Comparison of ENCODE assay signal across 17 cellular contexts in genomic region chr5:80631277-80632259, GRCh38. TPM values are rescaled to one million over a fixed set of nuclear protein-coding genes. Genes with fewer than 3 reads are reported as not detected.
A peak's percentile ranks its signal among the peaks of the same experiment; 100 is the strongest.
DNase-seq lines count a peak whose midpoint lies in the region; ATAC-seq, FAIRE-seq and TF ChIP-seq lines count a peak whose summit lies in the region.
"Had no signal": no experiment of that assay in that cellular context is flagged by ENCODE, and none has a peak within 500 bp of the region (broad histone marks: within the 10 kb centered on the region; RNA-seq: fewer than 3 reads in every experiment).

No MANE protein-coding gene starts in this region.

- no peaks in the 10 kb centered on the region for H3K79me2 ChIP-seq in astrocyte (ENCODE audit: insufficient read depth, low read length)

- H3K36me3 Mint-ChIP-seq in astrocyte (ENCODE audit: low read depth, unreplicated experiment): no peaks in the 10 kb centered on the region

- peak; percentile 98 for ATAC-seq in left lobe of liver
- ATAC-seq: GM12878 had no signal

- H3K27me3 Mint-ChIP-seq in astrocyte (ENCODE audit: low read depth, unreplicated experiment): no peaks in the 10 kb centered on the region
- H3K27me3 Mint-ChIP-seq: CD8-positive, alpha-beta memory T cell had no signal

- H3K4me2 ChIP-seq in astrocyte (ENCODE audit: low read length): no peak overlapping the region
- H3K4me2 ChIP-seq: BLaER1 had no signal

- H3K9me3 Mint-ChIP-seq in astrocyte (ENCODE audit: unreplicated experiment): no peaks in the 10 kb centered on the region
- H3K9me3 Mint-ChIP-seq: CD8-positive, alpha-beta memory T cell; H9 had no signal

- TF ChIP-seq CTCF in astrocyte (IDR thresholded peaks at IDR 0.05; ENCODE audit: insufficient read depth, low read depth, low read length) (no peak), neutrophil (IDR thresholded peaks at IDR 0.05) (no peak), D721Med (IDR thresholded peaks at IDR 0.05; ENCODE audit: insufficient read depth, missing control alignments) (no peak), Peyer's patch (IDR thresholded peaks at IDR 0.05) (no peak)

- H3K27me3 ChIP-seq in astrocyte (ENCODE audit: insufficient read depth, low read length) (no peaks in the 10 kb centered on the region), neutrophil (no peaks in the 10 kb centered on the region), Peyer's patch (no peaks in the 10 kb centered on the region)
- H3K27me3 ChIP-seq: BLaER1 had no signal

- H3K4me3 ChIP-seq in astrocyte (ENCODE audit: insufficient read depth, low read depth, low read length) (no peak overlapping the region), neutrophil (ENCODE audit: low read depth in 1 of 2, low read length in 1 of 2) (no peak overlapping the region), Peyer's patch (no peak overlapping the region)
- H3K4me3 ChIP-seq: BLaER1, GM12878 had no signal

- peak overlapping the region; percentile 5 for H3K27ac Mint-ChIP-seq in astrocyte (ENCODE audit: unreplicated experiment)
- H3K27ac Mint-ChIP-seq: H9 had no signal

- H4K20me1 ChIP-seq in astrocyte (ENCODE audit: insufficient read depth, low read length): no peaks in the 10 kb centered on the region
- H4K20me1 ChIP-seq: BLaER1 had no signal

- no peak for TF ChIP-seq POLR2A in Peyer's patch (IDR thresholded peaks at IDR 0.05)

- no peak overlapping the region for H3K9ac ChIP-seq in astrocyte (ENCODE audit: low read length)
- H3K9ac ChIP-seq: BLaER1 had no signal

- no peak overlapping the region for H2AFZ ChIP-seq in astrocyte (ENCODE audit: low read depth, low read length)

- FAIRE-seq in astrocyte (lab: Jason Lieb, UNC) (no peak), D721Med (lab: Jason Lieb, UNC) (no peak)
- FAIRE-seq: GM12878, GM18507 had no signal

- H3K27ac ChIP-seq in astrocyte (ENCODE audit: low read depth, low read length) (no peak overlapping the region), neutrophil (peak overlapping the region; percentile 18), Peyer's patch (no peak overlapping the region)
- H3K27ac ChIP-seq: BLaER1 had no signal

- H3K36me3 ChIP-seq in astrocyte (ENCODE audit: insufficient read depth, low read length) (no peaks in the 10 kb centered on the region), neutrophil (peaks cover 20% of the 10 kb centered on the region), Peyer's patch (peaks cover 0 to 21% (median 0%) of the 10 kb centered on the region in 3 donors)

- H3K4me1 ChIP-seq in astrocyte (ENCODE audit: insufficient read depth, low read length) (no peaks in the 10 kb centered on the region), neutrophil (ENCODE audit: control insufficient read depth in 1 of 2, insufficient read depth in 1 of 2, low read depth in 1 of 2, low read length in 1 of 2) (peaks cover 13 to 16% of the 10 kb centered on the region in 2 experiments), Peyer's patch (no peaks in the 10 kb centered on the region)
- H3K4me1 ChIP-seq: BLaER1 had no signal

- no peaks in the 10 kb centered on the region for H3K9me3 ChIP-seq in astrocyte (ENCODE audit: insufficient read depth, low read depth, low read length)
- H3K9me3 ChIP-seq in neutrophil: no peaks in the 10 kb centered on the region
- no peaks in the 10 kb centered on the region for H3K9me3 ChIP-seq in Peyer's patch
- H3K9me3 ChIP-seq: BLaER1 had no signal

- no peaks in the 10 kb centered on the region for H3K4me1 Mint-ChIP-seq in astrocyte (ENCODE audit: low read depth, unreplicated experiment)
- H3K4me1 Mint-ChIP-seq: H9 had no signal

- DNase-seq in CMK (ENCODE audit: low read depth) (peak; percentile 21), astrocyte (ENCODE audit: low read depth) (no peak), left lobe of liver (ENCODE audit: low spot score) (no peak), D721Med (ENCODE audit: insufficient read length, low spot score) (no peak), Peyer's patch (no peak), NCI-H82 (lab: John Stamatoyannopoulos, UW) (no peak)
- DNase-seq: 8988T; AML-193; CD8-positive, alpha-beta memory T cell; DMS 273 treated with DMSO at 0.1 percent for 48 hours; DMS79; GOT3; H9 had no signal

- H3K4me3 Mint-ChIP-seq in astrocyte (ENCODE audit: unreplicated experiment): no peak overlapping the region
- H3K4me3 Mint-ChIP-seq: CD8-positive, alpha-beta memory T cell; H9 had no signal

RNA-seq across cellular contexts. Expression of gene MSH3, which starts 22.9 kb away (rescaled TPM):
- total RNA-seq in astrocyte: 15.4 and 16.1 TPM in 2 replicates
- 12.3 TPM for total RNA-seq in left lobe of liver
- 10 to 100 TPM; 14.5 to 27.2 (median 21.5) TPM for total RNA-seq in Peyer's patch

RNA-seq across cellular contexts. Expression of gene DHFR, which starts 23.2 kb away (rescaled TPM):
- total RNA-seq in astrocyte: 11.9 and 14.4 TPM in 2 replicates
- total RNA-seq in left lobe of liver: 23.1 TPM
- total RNA-seq in Peyer's patch: 10 to 100 TPM; 19.5 to 42.6 (median 24.9) TPM
